ENCODE assay signal across 18 cellular contexts in genomic region chr7:33201821-33202220, GRCh38.
DNase-seq lines count a peak whose midpoint lies in the region; ATAC-seq, FAIRE-seq and TF ChIP-seq lines count a peak whose summit lies in the region.
"Had no signal": no experiment of that assay in that cellular context is flagged by ENCODE, and none has a peak within 500 bp of the region (broad histone marks: within the 10 kb centered on the region; RNA-seq: fewer than 3 reads in every experiment).

No MANE protein-coding gene starts in this region.

- H3K79me2 ChIP-seq in GM23248 (ENCODE audit: insufficient read depth) (no peaks in the 10 kb centered on the region), osteoblast (ENCODE audit: insufficient read depth, low read length) (no peaks in the 10 kb centered on the region)

- in situ Hi-C loops in GM23248 (cut with MboI), result no loop called here

- DNase-seq in GM23248 (peak; percentile 26), M059J (ENCODE audit: low read depth) (peak; percentile 27), bronchial epithelial cell (ENCODE audit: low read depth) (peak; percentile 13), osteoblast (ENCODE audit: insufficient read length, low spot score, missing footprints) (no peak), NCI-H1417 treated with DMSO at 0.1 percent for 48 hours (lab: John Stamatoyannopoulos, UW) (no peak), GM19239 (ENCODE audit: insufficient read length, low spot score) (no peak)
- DNase-seq: 8988T; AML-193; CD4-positive, CD25-positive, alpha-beta regulatory T cell; DMS53; GF-D8; HCEC 1CT; HFFc6 had no signal

- H3K9me3 ChIP-seq in GM23248 (ENCODE audit: low read depth) (no peaks in the 10 kb centered on the region), osteoblast (ENCODE audit: low read depth, low read length) (no peaks in the 10 kb centered on the region)

- FAIRE-seq in bronchial epithelial cell (lab: Jason Lieb, UNC) (no peak), GM19239 (lab: Jason Lieb, UNC) (no peak)
- FAIRE-seq: GM18507, H1 had no signal

- H3K4me3 ChIP-seq in GM23248, result no peak overlapping the region
- H3K4me3 ChIP-seq in bronchial epithelial cell (ENCODE audit: low read depth, low read length), result no peak overlapping the region
- no peak overlapping the region for H3K4me3 ChIP-seq in osteoblast (ENCODE audit: insufficient read depth, low read length)
- H3K4me3 ChIP-seq: BLaER1 had no signal

- no peaks in the 10 kb centered on the region for H3K36me3 ChIP-seq in GM23248 (ENCODE audit: low read depth)
- H3K36me3 ChIP-seq in bronchial epithelial cell (ENCODE audit: control insufficient read depth, insufficient read depth, low read length), result no peaks in the 10 kb centered on the region
- no peaks in the 10 kb centered on the region for H3K36me3 ChIP-seq in osteoblast (ENCODE audit: insufficient read depth, low read length)
- H3K36me3 ChIP-seq: BLaER1 had no signal

- H3K9me2 ChIP-seq in GM23248 (ENCODE audit: insufficient read depth), result no peaks in the 10 kb centered on the region

- H3F3A ChIP-seq in GM23248 (ENCODE audit: insufficient read depth), result no peaks in the 10 kb centered on the region

- WGBS in GM23248 (ENCODE audit: low coverage in 1 of 2, low lambda C conversion rate in 2 of 2, missing lambda C conversion rate in 2 of 2), 2 experiments, result 73 to 91% methylated on average over 2 of the region's 2 CpGs

- no peaks in the 10 kb centered on the region for H3K27me3 ChIP-seq in GM23248 (replicated peaks; ENCODE audit: insufficient read depth)
- no peaks in the 10 kb centered on the region for H3K27me3 ChIP-seq in bronchial epithelial cell (ENCODE audit: control insufficient read depth, insufficient read depth, low read length)
- no peaks in the 10 kb centered on the region for H3K27me3 ChIP-seq in osteoblast (ENCODE audit: insufficient read depth, low read length)
- H3K27me3 ChIP-seq: BLaER1 had no signal

- no peak for TF ChIP-seq CTCF in bronchial epithelial cell (IDR thresholded peaks at IDR 0.05; ENCODE audit: insufficient read depth, low read length, severe bottlenecking)
- TF ChIP-seq CTCF in osteoblast (IDR thresholded peaks at IDR 0.05; ENCODE audit: extremely low read depth, low read depth, low read length), result no peak

- no peak for ATAC-seq in HG03442 (IDR thresholded peaks at IDR 0.05; ENCODE audit: unreplicated experiment)

- H3K27ac ChIP-seq in GM23248, result no peak overlapping the region
- no peak overlapping the region for H3K27ac ChIP-seq in osteoblast (ENCODE audit: low read depth, low read length)
- H3K27ac ChIP-seq: BLaER1, HL-60 had no signal

- no peak overlapping the region for H3K4me2 ChIP-seq in GM23248 (ENCODE audit: unreplicated experiment)
- peak overlapping the region; percentile 9 for H3K4me2 ChIP-seq in osteoblast (ENCODE audit: insufficient read depth, low read length)
- H3K4me2 ChIP-seq: BLaER1 had no signal

- H3K4me1 ChIP-seq in GM23248 (ENCODE audit: insufficient read depth) (no peaks in the 10 kb centered on the region), osteoblast (ENCODE audit: insufficient read depth, low read length) (peaks cover 10% of the 10 kb centered on the region)

- H2AFZ ChIP-seq in GM23248, result no peak overlapping the region
- H2AFZ ChIP-seq in osteoblast (ENCODE audit: low read length), result no peak overlapping the region

- H4K20me1 ChIP-seq in GM23248 (ENCODE audit: insufficient read depth) (no peaks in the 10 kb centered on the region), osteoblast (ENCODE audit: insufficient read depth, low read length) (no peaks in the 10 kb centered on the region)
- H4K20me1 ChIP-seq: BLaER1 had no signal

- no peak overlapping the region for H3K9ac ChIP-seq in GM23248
- H3K9ac ChIP-seq: BLaER1 had no signal

Comparison
In these comparisons a context has a peak if more than half of its experiments do, and no peak if none do; other contexts are left out.
1. DNase-seq: peak in GM23248 (single experiment), M059J (single experiment) and bronchial epithelial cell (single experiment); none in osteoblast (single experiment), NCI-H1417 treated with DMSO at 0.1 percent for 48 hours (single experiment) and GM19239 (single experiment).